Comparison of ENCODE assay signal across 9 cellular contexts in the genomic region with DNA sequence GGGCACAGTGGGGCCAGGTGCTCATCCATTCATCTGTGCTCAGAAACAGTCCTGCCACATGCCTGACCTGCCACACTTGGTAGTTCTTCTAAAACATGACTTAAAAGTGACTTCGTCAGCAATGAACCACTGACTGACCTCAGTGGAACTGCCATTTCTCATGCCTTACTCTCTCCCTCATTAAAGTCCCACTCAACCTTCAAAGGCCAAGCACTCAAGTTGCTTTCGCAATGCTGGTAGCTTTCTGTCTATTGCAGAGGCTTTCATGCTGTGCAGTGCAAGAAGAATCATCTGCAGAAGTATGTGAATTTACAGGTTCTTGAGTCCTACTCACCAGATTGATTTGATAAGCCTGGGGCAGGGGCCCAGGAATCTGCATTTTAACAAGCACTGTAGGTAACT. TPM values are rescaled to one million over a fixed set of nuclear protein-coding genes. Genes with fewer than 3 reads are reported as not detected.
A peak's percentile ranks its signal among the peaks of the same experiment; 100 is the strongest.
DNase-seq lines count a peak whose midpoint lies in the region; FAIRE-seq and TF ChIP-seq lines count a peak whose summit lies in the region.
"Had no signal": no experiment of that assay in that cellular context is flagged by ENCODE, and none has a peak within 500 bp of the region (broad histone marks: within the 10 kb centered on the region; RNA-seq: fewer than 3 reads in every experiment).

No MANE protein-coding gene starts in this region.

- peaks cover 51% of the 10 kb centered on the region for H3K4me1 ChIP-seq in testis

- TF ChIP-seq CTCF in testis (IDR thresholded peaks at IDR 0.05): no peak

- WGBS in testis, 2 donors: 88 to 96% methylated on average over 2 of the region's 2 CpGs

- POLR2A ChIA-PET in activated CD4-positive, alpha-beta T cell treated with anti-CD3 and anti-CD28 coated beads, Interleukin-2, amount 10 ng/mL, durations not matched to agents 7 days and 5 days (lab: Charles Lee): no interaction called here

- no peaks in the 10 kb centered on the region for H3K36me3 ChIP-seq in testis (ENCODE audit: low read depth, missing control alignments)

- no peak for TF ChIP-seq POLR2A in testis (IDR thresholded peaks at IDR 0.05)

- H3K27me3 ChIP-seq in testis: no peaks in the 10 kb centered on the region
- H3K27me3 ChIP-seq: heart left ventricle had no signal

- peak overlapping the region; percentile 78 for H3K27ac Mint-ChIP-seq in activated CD4-positive, alpha-beta T cell treated with anti-CD3 and anti-CD28 coated beads, Interleukin-2, amount 10 ng/mL, durations not matched to agents 7 days and 5 days

- no peaks in the 10 kb centered on the region for H3K9me3 ChIP-seq in testis
- H3K9me3 ChIP-seq: heart left ventricle had no signal

- H3K36me3 Mint-ChIP-seq in activated CD4-positive, alpha-beta T cell treated with anti-CD3 and anti-CD28 coated beads, Interleukin-2, amount 10 ng/mL, durations not matched to agents 7 days and 5 days (ENCODE audit: low read depth): peaks cover 22% of the 10 kb centered on the region

- intact Hi-C loops in testis (cut with DNase I; ENCODE audit: low total_unique reads): no loop called here

- H3K27ac ChIP-seq in testis: no peak overlapping the region

- no peak for DNase-seq in activated CD4-positive, alpha-beta T cell treated with anti-CD3 and anti-CD28 coated beads, Interleukin-2, amount 10 ng/mL, durations not matched to agents 7 days and 5 days
- DNase-seq in activated CD4-positive, alpha-beta T cell treated with anti-CD3 and anti-CD28 coated beads, Interleukin-2, amount 50 U/mL, for 48 hours: no peak
- DNase-seq in RCC 7860 (ENCODE audit: low spot score): peak; percentile 62
- peak; percentile 42 for DNase-seq in fibroblast of the conjunctiva (ENCODE audit: low read depth)
- DNase-seq in testis: peak; percentile 13
- no peak for DNase-seq in anterior cingulate cortex (lab: John Stamatoyannopoulos, UW)
- DNase-seq in HK-2 (ENCODE audit: unreplicated experiment): no peak
- no peak for DNase-seq in activated CD4-positive, CD25-positive, alpha-beta regulatory T cell (lab: John Stamatoyannopoulos, UW)
- DNase-seq: heart left ventricle had no signal

- no peaks in the 10 kb centered on the region for H3K27me3 Mint-ChIP-seq in activated CD4-positive, alpha-beta T cell treated with anti-CD3 and anti-CD28 coated beads, Interleukin-2, amount 10 ng/mL, durations not matched to agents 7 days and 5 days

- no peak overlapping the region for H3K4me3 ChIP-seq in testis
- H3K4me3 ChIP-seq: heart left ventricle had no signal

- no peaks in the 10 kb centered on the region for H3K9me3 Mint-ChIP-seq in activated CD4-positive, alpha-beta T cell treated with anti-CD3 and anti-CD28 coated beads, Interleukin-2, amount 10 ng/mL, durations not matched to agents 7 days and 5 days

- peak; percentile 77 for FAIRE-seq in RCC 7860 (lab: Jason Lieb, UNC)

- CTCF ChIA-PET in activated CD4-positive, alpha-beta T cell treated with anti-CD3 and anti-CD28 coated beads, Interleukin-2, amount 10 ng/mL, durations not matched to agents 7 days and 5 days (lab: Charles Lee): interaction anchor here (4.1 kb wide), 1 partner anchor 17 kb away, joined by 14 read pairs; no protein-coding TSS in a partner anchor

- H3K4me1 Mint-ChIP-seq in activated CD4-positive, alpha-beta T cell treated with anti-CD3 and anti-CD28 coated beads, Interleukin-2, amount 10 ng/mL, durations not matched to agents 7 days and 5 days: peaks cover 66% of the 10 kb centered on the region

- peak overlapping the region; percentile 8 for H3K4me3 Mint-ChIP-seq in activated CD4-positive, alpha-beta T cell treated with anti-CD3 and anti-CD28 coated beads, Interleukin-2, amount 10 ng/mL, durations not matched to agents 7 days and 5 days

RNA-seq across cellular contexts. Expression of a gene that starts 23.9 kb away (rescaled TPM):
- total RNA-seq in activated CD4-positive, alpha-beta T cell treated with anti-CD3 and anti-CD28 coated beads, Interleukin-2, amount 10 ng/mL, durations not matched to agents 7 days and 5 days: 10 to 100 TPM; 38.8 to 42.4 TPM
- 100 to 1,000 TPM; 192 to 212 TPM for total RNA-seq in testis
- polyA plus RNA-seq in testis (ENCODE audit: insufficient read depth, low read depth, low replicate concordance): 112 TPM

Comparison
In these comparisons a context has a peak if more than half of its experiments do, and no peak if none do; other contexts are left out.
1. DNase-seq: peak in RCC 7860 (single experiment), fibroblast of the conjunctiva (single experiment) and testis (single experiment); none in activated CD4-positive, alpha-beta T cell treated with anti-CD3 and anti-CD28 coated beads, Interleukin-2, amount 10 ng/mL, durations not matched to agents 7 days and 5 days (single experiment), activated CD4-positive, alpha-beta T cell treated with anti-CD3 and anti-CD28 coated beads, Interleukin-2, amount 50 U/mL, for 48 hours (0 of 2), anterior cingulate cortex (0 of 58), HK-2 (single experiment) and activated CD4-positive, CD25-positive, alpha-beta regulatory T cell (0 of 4).
2. RNA of a gene that starts 23.9 kb away (total RNA-seq): 192 to 212 TPM in testis; 38.8 to 42.4 TPM in activated CD4-positive, alpha-beta T cell treated with anti-CD3 and anti-CD28 coated beads, Interleukin-2, amount 10 ng/mL, durations not matched to agents 7 days and 5 days; every median in the first group is over 4 times any median in the second.